ENCODE assay signal across 9 cellular contexts in genomic region chr10:122375761-122376160, GRCh38. TPM values are rescaled to one million over a fixed set of nuclear protein-coding genes. Genes with fewer than 3 reads are reported as not detected.
DNase-seq lines count a peak whose midpoint lies in the region; ATAC-seq and TF ChIP-seq lines count a peak whose summit lies in the region.
"Had no signal": no experiment of that assay in that cellular context is flagged by ENCODE, and none has a peak within 500 bp of the region (broad histone marks: within the 10 kb centered on the region; RNA-seq: fewer than 3 reads in every experiment).

No MANE protein-coding gene starts in this region.

- H3K36me3 Mint-ChIP-seq in chondrocyte (ENCODE audit: low read depth), result peaks cover 8% of the 10 kb centered on the region

- peak overlapping the region; percentile 94 to 99 (median 98) for H3K27ac ChIP-seq in heart left ventricle
- H3K27ac ChIP-seq in mesodermal cell (ENCODE audit: low read depth, low read length, severe bottlenecking), result no peak overlapping the region
- peak overlapping the region; percentile 99 for H3K27ac ChIP-seq in urinary bladder (ENCODE audit: low read depth)

- DNase-seq in heart left ventricle, result no peak
- no peak for DNase-seq in left cardiac atrium
- no peak for DNase-seq in chondrocyte (ENCODE audit: low spot score)
- DNase-seq: NCI-H2081 treated with DMSO at 0.1 percent for 48 hours had no signal

- H3K27me3 Mint-ChIP-seq in chondrocyte (ENCODE audit: low read depth), result no peaks in the 10 kb centered on the region

- peak overlapping the region; percentile 79 for H3K27ac Mint-ChIP-seq in chondrocyte (ENCODE audit: unreplicated experiment)

- peak overlapping the region; percentile 94 for H3K4me3 Mint-ChIP-seq in chondrocyte (ENCODE audit: unreplicated experiment)

- no peaks in the 10 kb centered on the region for H3K9me3 Mint-ChIP-seq in chondrocyte (ENCODE audit: low read depth)

- H3K4me1 ChIP-seq in heart left ventricle (peaks cover 0 to 71% (median 39%) of the 10 kb centered on the region in 12 donors), mesodermal cell (ENCODE audit: control insufficient read depth, insufficient read depth, low read length, poor library complexity, severe bottlenecking) (no peaks in the 10 kb centered on the region), urinary bladder (ENCODE audit: insufficient read depth) (no peaks in the 10 kb centered on the region)

- TF ChIP-seq CTCF in heart left ventricle (IDR thresholded peaks at IDR 0.05) (no peak), chondrocyte (IDR thresholded peaks at IDR 0.05) (no peak)

- no peak for TF ChIP-seq POLR2A in heart left ventricle (IDR thresholded peaks at IDR 0.05)

- H3K4me1 Mint-ChIP-seq in chondrocyte (ENCODE audit: low read depth), result peaks cover 55% of the 10 kb centered on the region

- H3K4me3 ChIP-seq in heart left ventricle, result peak overlapping the region; percentile 68 to 95 (median 90)
- H3K4me3 ChIP-seq in mesodermal cell (ENCODE audit: extremely low read depth, insufficient read depth, low read length, poor library complexity, severe bottlenecking), result peak overlapping the region; percentile 74
- peak overlapping the region; percentile 96 for H3K4me3 ChIP-seq in urinary bladder (ENCODE audit: low read depth, low read length)

- H3K36me3 ChIP-seq in heart left ventricle, result no peaks in the 10 kb centered on the region
- peaks cover 5% of the 10 kb centered on the region for H3K36me3 ChIP-seq in mesodermal cell (ENCODE audit: control insufficient read depth, insufficient read depth, low read length)
- no peaks in the 10 kb centered on the region for H3K36me3 ChIP-seq in urinary bladder (ENCODE audit: insufficient read depth)

- H3K9me3 ChIP-seq in heart left ventricle (no peaks in the 10 kb centered on the region), mesodermal cell (ENCODE audit: control insufficient read depth, low read length) (no peaks in the 10 kb centered on the region)

- peaks cover 0 to 6% (median 0%) of the 10 kb centered on the region in 9 donors for H3K27me3 ChIP-seq in heart left ventricle

- intact Hi-C loops in heart left ventricle (cut with DNase I) (loop anchor here in 2 of 10 donors (5.0 to 10.0 kb wide), 2 partner anchors 47 to 609 kb away; partner anchors contain the start of gene PSTK (in 1 of the 2)), left cardiac atrium (cut with DNase I) (no loop called here)

- ATAC-seq in heart left ventricle, result no peak
- no peak for ATAC-seq in left cardiac atrium
- ATAC-seq in HG02970 (IDR thresholded peaks at IDR 0.05; ENCODE audit: low FRiP score, unreplicated experiment), result no peak
- no peak for ATAC-seq in HG03196 (IDR thresholded peaks at IDR 0.05; ENCODE audit: unreplicated experiment)
- no peak for ATAC-seq in GM21526 (IDR thresholded peaks at IDR 0.05; ENCODE audit: low FRiP score, unreplicated experiment)

- WGBS in heart left ventricle, 4 donors, result 3 to 8% (median 4%) methylated on average over 3 of the region's 3 CpGs
- WGBS in mesodermal cell (ENCODE audit: insufficient coverage in 2 of 2), 2 experiments, result 29% methylated on average over 1 of the region's 3 CpGs; no CpG with 5 or more reads in 1 of the 2 experiments
- WGBS in urinary bladder, result 10% methylated on average over 3 of the region's 3 CpGs

RNA-seq across cellular contexts. Expression of gene PLEKHA1, which starts 1.3 kb away (rescaled TPM):
- total RNA-seq in heart left ventricle (10 to 100 TPM; 32.3 to 70.6 (median 44.7) TPM), left cardiac atrium (10 to 100 TPM; 32.1 to 37.8 TPM), chondrocyte (63.7 to 69.8 TPM (median 64.5 TPM) in 3 replicates), urinary bladder (59.5 TPM)
- polyA plus RNA-seq in heart left ventricle (10 to 100 TPM; 14.1 to 38.5 TPM), urinary bladder (20.9 TPM)
- polyA plus RNA-seq in mesodermal cell (2013, experiment 1 of 2), result 31.2 TPM
- 29.6 TPM for polyA plus RNA-seq in mesodermal cell (2013, experiment 2 of 2)
